22 cellular contexts compared by ENCODE assay signal in genomic region chr2:40037303-40037702, GRCh38.
DNase-seq lines count a peak whose midpoint lies in the region; ATAC-seq and TF ChIP-seq lines count a peak whose summit lies in the region.
"Had no signal": no experiment of that assay in that cellular context is flagged by ENCODE, and none has a peak within 500 bp of the region (broad histone marks: within the 10 kb centered on the region; RNA-seq: fewer than 3 reads in every experiment).

No MANE protein-coding gene starts in this region.

- no peak for TF ChIP-seq POLR2A in NB4 (IDR thresholded peaks at IDR 0.05; ENCODE audit: extremely low read depth, insufficient read length)

- no peaks in the 10 kb centered on the region for H3K27me3 Mint-ChIP-seq in T-helper 2 cell treated with Interferon-gamma antibody and Interleukin-4, amounts not matched to agents 5 μg/mL and 100 μg/mL, for 36 hours (ENCODE audit: low read depth)
- H3K27me3 Mint-ChIP-seq in activated T-helper 2 cell treated with anti-CD3 and anti-CD28 coated beads, Interferon-gamma antibody, Interleukin-2, Interleukin-4, amounts not matched to agents 10 μg/mL and 5 μg/mL and 100 μg/mL, durations not matched to agents 14 hours and 24 hours and 36 hours (ENCODE audit: low read depth) = no peaks in the 10 kb centered on the region
- H3K27me3 Mint-ChIP-seq in natural killer cell treated with Interleukin-12 subunit alpha and Interleukin-12 subunit beta and Interleukin-15 and Interleukin-18, amount 100 ng/mL, for 72 hours = no peaks in the 10 kb centered on the region
- H3K27me3 Mint-ChIP-seq: T-cell had no signal

- no peak overlapping the region for H3K4me3 Mint-ChIP-seq in T-helper 2 cell treated with Interferon-gamma antibody and Interleukin-4, amounts not matched to agents 5 μg/mL and 100 μg/mL, for 36 hours
- H3K4me3 Mint-ChIP-seq in activated T-helper 2 cell treated with anti-CD3 and anti-CD28 coated beads, Interferon-gamma antibody, Interleukin-2, Interleukin-4, amounts not matched to agents 10 μg/mL and 5 μg/mL and 100 μg/mL, durations not matched to agents 14 hours and 24 hours and 36 hours (ENCODE audit: low read depth) = no peak overlapping the region
- no peak overlapping the region for H3K4me3 Mint-ChIP-seq in natural killer cell treated with Interleukin-12 subunit alpha and Interleukin-12 subunit beta and Interleukin-15 and Interleukin-18, amount 100 ng/mL, for 72 hours
- H3K4me3 Mint-ChIP-seq: activated naive CD4-positive, alpha-beta T cell treated with anti-CD3 and anti-CD28 coated beads for 36 hours; endodermal cell; natural killer cell; T-cell had no signal

- DNase-seq in T-helper 2 cell treated with Interferon-gamma antibody and Interleukin-4, amounts not matched to agents 5 μg/mL and 100 μg/mL, for 36 hours (ENCODE audit: low spot score) = no peak
- DNase-seq in T-helper 2 cell (no peak), NB4 (ENCODE audit: low read depth) (peak; percentile 84), putamen (ENCODE audit: low spot score) (peak; percentile 3)
- DNase-seq in activated T-helper 2 cell treated with anti-CD3 and anti-CD28 coated beads, Interferon-gamma antibody, Interleukin-2, Interleukin-4, amounts not matched to agents 10 μg/mL and 5 μg/mL and 100 μg/mL, durations not matched to agents 14 hours and 24 hours and 36 hours (ENCODE audit: low spot score) = no peak
- DNase-seq in natural killer cell treated with Interleukin-12 subunit alpha and Interleukin-12 subunit beta and Interleukin-15 and Interleukin-18, amount 100 ng/mL, for 72 hours (ENCODE audit: low spot score) = no peak
- DNase-seq in effector CD8-positive, alpha-beta T cell (lab: John Stamatoyannopoulos, UW) = no peak
- DNase-seq: activated naive CD4-positive, alpha-beta T cell treated with anti-CD3 and anti-CD28 coated beads for 36 hours; activated T-cell treated with anti-CD3 and anti-CD28 coated beads, Interleukin-2, amount 50 U/mL, for 1 hour; BE2C; endodermal cell; heart right ventricle; mesenchymal stem cell; natural killer cell; NCI-H2029 treated with DMSO at 0.1 percent for 48 hours; NCI-H524; psoas muscle; stimulated activated CD4-positive, alpha-beta T cell treated with anti-CD3 and anti-CD28 coated beads, Interleukin-12 subunit alpha, Interleukin-12 subunit beta, amount 100 ng/mL, for 4 hours; T-cell had no signal

- ATAC-seq in natural killer cell treated with Interleukin-12 subunit alpha and Interleukin-12 subunit beta and Interleukin-15 and Interleukin-18, amount 100 ng/mL, for 72 hours = no peak
- ATAC-seq in GM19467 (IDR thresholded peaks at IDR 0.05; ENCODE audit: unreplicated experiment) = no peak
- ATAC-seq: natural killer cell, psoas muscle, T-cell had no signal

- H3K4me3 ChIP-seq in NB4 (ENCODE audit: low read depth, low read length) = no peak overlapping the region
- H3K4me3 ChIP-seq: ascending aorta, heart right ventricle, psoas muscle, suprapubic skin had no signal

- H3K36me3 Mint-ChIP-seq in T-helper 2 cell treated with Interferon-gamma antibody and Interleukin-4, amounts not matched to agents 5 μg/mL and 100 μg/mL, for 36 hours (ENCODE audit: low read depth) = peaks cover 17% of the 10 kb centered on the region
- H3K36me3 Mint-ChIP-seq in activated T-helper 2 cell treated with anti-CD3 and anti-CD28 coated beads, Interferon-gamma antibody, Interleukin-2, Interleukin-4, amounts not matched to agents 10 μg/mL and 5 μg/mL and 100 μg/mL, durations not matched to agents 14 hours and 24 hours and 36 hours (ENCODE audit: low read depth) = peaks cover 39% of the 10 kb centered on the region
- H3K36me3 Mint-ChIP-seq in natural killer cell treated with Interleukin-12 subunit alpha and Interleukin-12 subunit beta and Interleukin-15 and Interleukin-18, amount 100 ng/mL, for 72 hours = no peaks in the 10 kb centered on the region
- H3K36me3 Mint-ChIP-seq: natural killer cell, T-cell had no signal

- H3K4me1 Mint-ChIP-seq in T-helper 2 cell treated with Interferon-gamma antibody and Interleukin-4, amounts not matched to agents 5 μg/mL and 100 μg/mL, for 36 hours (ENCODE audit: low read depth) = peaks cover 36% of the 10 kb centered on the region
- peaks cover 33% of the 10 kb centered on the region for H3K4me1 Mint-ChIP-seq in activated T-helper 2 cell treated with anti-CD3 and anti-CD28 coated beads, Interferon-gamma antibody, Interleukin-2, Interleukin-4, amounts not matched to agents 10 μg/mL and 5 μg/mL and 100 μg/mL, durations not matched to agents 14 hours and 24 hours and 36 hours (ENCODE audit: low read depth)
- no peaks in the 10 kb centered on the region for H3K4me1 Mint-ChIP-seq in natural killer cell treated with Interleukin-12 subunit alpha and Interleukin-12 subunit beta and Interleukin-15 and Interleukin-18, amount 100 ng/mL, for 72 hours (ENCODE audit: low read depth in 2 of 2)
- H3K4me1 Mint-ChIP-seq: endodermal cell, natural killer cell, T-cell had no signal

- peak overlapping the region; percentile 38 for H3K27ac Mint-ChIP-seq in T-helper 2 cell treated with Interferon-gamma antibody and Interleukin-4, amounts not matched to agents 5 μg/mL and 100 μg/mL, for 36 hours
- peak overlapping the region; percentile 26 for H3K27ac Mint-ChIP-seq in activated T-helper 2 cell treated with anti-CD3 and anti-CD28 coated beads, Interferon-gamma antibody, Interleukin-2, Interleukin-4, amounts not matched to agents 10 μg/mL and 5 μg/mL and 100 μg/mL, durations not matched to agents 14 hours and 24 hours and 36 hours
- no peak overlapping the region for H3K27ac Mint-ChIP-seq in natural killer cell treated with Interleukin-12 subunit alpha and Interleukin-12 subunit beta and Interleukin-15 and Interleukin-18, amount 100 ng/mL, for 72 hours
- H3K27ac Mint-ChIP-seq: activated naive CD4-positive, alpha-beta T cell treated with anti-CD3 and anti-CD28 coated beads for 36 hours; endodermal cell; natural killer cell; T-cell had no signal

- peaks cover 16% of the 10 kb centered on the region for H3K9me3 Mint-ChIP-seq in T-helper 2 cell treated with Interferon-gamma antibody and Interleukin-4, amounts not matched to agents 5 μg/mL and 100 μg/mL, for 36 hours
- H3K9me3 Mint-ChIP-seq in activated T-helper 2 cell treated with anti-CD3 and anti-CD28 coated beads, Interferon-gamma antibody, Interleukin-2, Interleukin-4, amounts not matched to agents 10 μg/mL and 5 μg/mL and 100 μg/mL, durations not matched to agents 14 hours and 24 hours and 36 hours = peaks cover 16% of the 10 kb centered on the region
- peaks cover 5% of the 10 kb centered on the region for H3K9me3 Mint-ChIP-seq in natural killer cell treated with Interleukin-12 subunit alpha and Interleukin-12 subunit beta and Interleukin-15 and Interleukin-18, amount 100 ng/mL, for 72 hours
- H3K9me3 Mint-ChIP-seq: activated naive CD4-positive, alpha-beta T cell treated with anti-CD3 and anti-CD28 coated beads for 36 hours; endodermal cell; natural killer cell had no signal

- intact Hi-C loops in activated T-helper 2 cell treated with anti-CD3 and anti-CD28 coated beads, Interferon-gamma antibody, Interleukin-2, Interleukin-4, amounts not matched to agents 10 μg/mL and 5 μg/mL and 100 μg/mL, durations not matched to agents 14 hours and 24 hours and 36 hours (cut with micrococcal nuclease) = no loop called here

- no peak for TF ChIP-seq CTCF in NB4 (IDR thresholded peaks at IDR 0.05; ENCODE audit: low read depth, low read length)

Comparison
In these comparisons a context has a peak if more than half of its experiments do, and no peak if none do; other contexts are left out.
1. DNase-seq: peak in NB4 (single experiment) and putamen (single experiment); none in T-helper 2 cell treated with Interferon-gamma antibody and Interleukin-4, amounts not matched to agents 5 μg/mL and 100 μg/mL, for 36 hours (single experiment), T-helper 2 cell (0 of 5), activated T-helper 2 cell treated with anti-CD3 and anti-CD28 coated beads, Interferon-gamma antibody, Interleukin-2, Interleukin-4, amounts not matched to agents 10 μg/mL and 5 μg/mL and 100 μg/mL, durations not matched to agents 14 hours and 24 hours and 36 hours (single experiment), natural killer cell treated with Interleukin-12 subunit alpha and Interleukin-12 subunit beta and Interleukin-15 and Interleukin-18, amount 100 ng/mL, for 72 hours (single experiment) and effector CD8-positive, alpha-beta T cell (single experiment).
2. H3K27ac Mint-ChIP-seq: peak in T-helper 2 cell treated with Interferon-gamma antibody and Interleukin-4, amounts not matched to agents 5 μg/mL and 100 μg/mL, for 36 hours (single experiment) and activated T-helper 2 cell treated with anti-CD3 and anti-CD28 coated beads, Interferon-gamma antibody, Interleukin-2, Interleukin-4, amounts not matched to agents 10 μg/mL and 5 μg/mL and 100 μg/mL, durations not matched to agents 14 hours and 24 hours and 36 hours (single experiment); none in natural killer cell treated with Interleukin-12 subunit alpha and Interleukin-12 subunit beta and Interleukin-15 and Interleukin-18, amount 100 ng/mL, for 72 hours (0 of 2).